1 cellular context compared by ENCODE assay signal in the genomic region with DNA sequence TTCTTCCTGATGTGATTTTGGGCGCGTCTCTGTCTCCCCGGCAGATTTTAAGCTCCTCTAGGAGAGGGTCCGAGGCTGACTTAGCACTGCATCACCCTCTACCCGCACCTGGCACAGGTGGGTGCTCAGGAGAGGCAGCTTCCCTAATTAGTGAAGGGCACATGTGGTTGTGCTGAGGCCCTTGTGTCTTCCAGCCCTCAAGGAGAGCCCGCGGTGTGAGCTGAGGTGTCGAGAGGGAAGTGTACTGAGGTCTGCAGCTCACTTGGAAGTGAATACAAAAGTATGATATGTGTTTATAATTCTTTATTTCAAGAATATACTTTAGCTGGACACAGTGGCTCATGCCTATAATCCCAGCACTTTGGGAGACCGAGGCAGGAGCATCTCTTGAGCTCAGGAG.
TF ChIP-seq lines count a peak whose summit lies in the region.

No MANE protein-coding gene starts in this region.

TF ChIP-seq in H1, 55 proteins besides CTCF, POLR2A, EP300 and RAD21:
- TF ChIP-seq CHD2 (IDR thresholded peaks at IDR 0.05; ENCODE audit: low read length) = no peak
- no peak for TF ChIP-seq CREB1 (IDR thresholded peaks at IDR 0.05)
- TF ChIP-seq BCL11A (IDR thresholded peaks at IDR 0.05; ENCODE audit: low read depth in 2 of 2, low read length in 2 of 2) = no peak
- no peak for TF ChIP-seq GABPA (IDR thresholded peaks at IDR 0.05; ENCODE audit: borderline replicate concordance, insufficient read depth, low read length)
- no peak for TF ChIP-seq BRCA1 (IDR thresholded peaks at IDR 0.05; ENCODE audit: low read depth, low read length)
- no peak for TF ChIP-seq SIN3A (conservative IDR thresholded peaks at IDR 0.05 in 1 of 2, IDR thresholded peaks at IDR 0.05 in 1 of 2; ENCODE audit: low read depth in 1 of 2, low read length in 2 of 2)
